In the genomic region with DNA sequence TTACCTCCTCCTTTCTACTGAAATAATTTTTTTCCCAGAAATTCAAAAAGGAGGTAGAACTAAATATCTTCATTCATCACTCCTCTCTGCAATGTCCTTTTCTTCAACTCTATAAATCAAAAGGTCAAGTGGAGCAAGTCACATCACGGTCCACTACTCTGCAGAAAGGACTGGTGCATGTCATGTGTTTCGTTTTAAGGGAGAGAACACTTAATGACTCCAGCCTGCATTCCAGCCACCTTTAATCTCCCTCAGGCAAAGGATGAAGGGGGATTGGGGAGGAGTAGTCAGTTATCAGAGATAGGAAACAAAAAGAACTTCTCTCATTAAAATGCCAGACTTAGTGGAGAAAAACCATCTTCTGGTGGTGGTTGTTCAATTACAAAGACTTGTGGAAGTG, we compare ENCODE assay signal across 19 cellular contexts.
"Had no signal": no experiment of that assay in that cellular context is flagged by ENCODE, and none has a peak within 500 bp of the region (broad histone marks: within the 10 kb centered on the region; RNA-seq: fewer than 3 reads in every experiment).

No MANE protein-coding gene starts in this region.

- H3K36me3 ChIP-seq: tibial nerve had no signal

- FAIRE-seq: small intestine had no signal

- H3K27me3 ChIP-seq: body of pancreas, foreskin keratinocyte, tibial nerve had no signal

- ATAC-seq: activated CD8-positive, alpha-beta T cell treated with anti-CD3 and anti-CD28 coated beads for 36 hours; body of pancreas; foreskin keratinocyte; natural killer cell had no signal

- H3K4me1 Mint-ChIP-seq: natural killer cell had no signal

- H3K9me3 ChIP-seq: body of pancreas, tibial nerve had no signal

- H3K27ac Mint-ChIP-seq: activated B cell treated with CpG ODN at 0.5 μM for 24 hours; activated CD8-positive, alpha-beta T cell treated with anti-CD3 and anti-CD28 coated beads for 36 hours; activated naive CD8-positive, alpha-beta T cell; natural killer cell; progenitor cell of endocrine pancreas had no signal

- H3K4me3 ChIP-seq: body of pancreas, tibial nerve had no signal

- H3K27ac ChIP-seq: body of pancreas, foreskin keratinocyte had no signal

- H3K36me3 Mint-ChIP-seq: activated naive CD8-positive, alpha-beta T cell; natural killer cell had no signal

- H3K27me3 Mint-ChIP-seq: activated B cell treated with CpG ODN at 0.5 μM for 24 hours; activated CD8-positive, alpha-beta T cell treated with anti-CD3 and anti-CD28 coated beads for 36 hours; activated naive CD8-positive, alpha-beta T cell; progenitor cell of endocrine pancreas had no signal

- DNase-seq: activated B cell treated with CpG ODN at 0.5 μM for 24 hours; activated CD4-positive, alpha-beta T cell treated with anti-CD3 and anti-CD28 coated beads for 48 hours; activated CD8-positive, alpha-beta T cell treated with anti-CD3 and anti-CD28 coated beads for 36 hours; activated gamma-delta T cell treated with Interleukin-2 at 50 U/mL for 16 hours; activated T-cell treated with anti-CD3 and anti-CD28 coated beads, Interleukin-2, amount 50 U/mL, for 48 hours; amygdala; body of pancreas; effector CD8-positive, alpha-beta T cell; foreskin keratinocyte; mammary epithelial cell; natural killer cell; right cardiac atrium; small intestine; stimulated activated CD4-positive, alpha-beta T cell treated with anti-CD3 and anti-CD28 coated beads, Interleukin-4, amount 100 ng/mL, for 24 hours; stimulated activated naive CD4-positive, alpha-beta T cell; T-helper 2 cell had no signal

- H3K4me3 Mint-ChIP-seq: activated B cell treated with CpG ODN at 0.5 μM for 24 hours; activated CD8-positive, alpha-beta T cell treated with anti-CD3 and anti-CD28 coated beads for 36 hours; activated naive CD8-positive, alpha-beta T cell; natural killer cell had no signal

- H3K4me1 ChIP-seq: body of pancreas had no signal

- H3K9me3 Mint-ChIP-seq: activated B cell treated with CpG ODN at 0.5 μM for 24 hours; activated CD8-positive, alpha-beta T cell treated with anti-CD3 and anti-CD28 coated beads for 36 hours; natural killer cell had no signal
